28 cellular contexts compared by ENCODE assay signal in the genomic region with DNA sequence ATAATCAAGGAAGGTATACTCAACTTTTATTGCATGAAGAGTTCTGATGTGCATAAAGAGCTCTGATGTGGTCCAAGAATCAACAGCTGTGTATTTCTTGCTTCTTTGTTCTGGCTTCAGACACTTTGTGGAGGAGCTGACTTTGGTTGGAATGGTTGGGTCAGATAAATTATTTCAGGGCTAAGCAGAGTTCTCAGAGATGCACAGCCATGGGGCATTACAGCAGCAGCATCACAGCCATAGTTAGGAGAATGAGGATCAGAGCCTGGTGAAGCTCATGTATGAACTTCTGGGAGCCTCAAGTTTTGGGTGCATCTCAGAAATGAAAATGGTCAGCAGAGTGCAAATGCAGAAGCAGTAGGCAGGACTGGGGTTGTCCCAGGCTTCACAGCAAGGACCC.
"Had no signal": no experiment of that assay in that cellular context is flagged by ENCODE, and none has a peak within 500 bp of the region (broad histone marks: within the 10 kb centered on the region; RNA-seq: fewer than 3 reads in every experiment).

No MANE protein-coding gene starts in this region.

- H3K4me1 ChIP-seq: left lung, lower lobe of right lung, neural progenitor cell, right lobe of liver, tibial artery, uterus had no signal

- H3K27ac Mint-ChIP-seq: mesothelial cell of epicardium; naive B cell; natural killer cell; nephron progenitor cell; neural progenitor cell; progenitor cell of endocrine pancreas; stimulated activated naive B cell treated with anti-CD40 and anti-IgM and Interleukin-4, amounts not matched to agents 10 μg/mL and 1 μg/mL and 100 μg/mL, for 72 hours; type B pancreatic cell had no signal

- H3K9me3 Mint-ChIP-seq: mesothelial cell of epicardium; naive B cell; natural killer cell; nephron progenitor cell; stimulated activated naive B cell treated with anti-CD40 and anti-IgM and Interleukin-4, amounts not matched to agents 10 μg/mL and 1 μg/mL and 100 μg/mL, for 72 hours; type B pancreatic cell had no signal

- H3K4me3 ChIP-seq: left lung, lower lobe of right lung, neural progenitor cell, ovary, right atrium auricular region, right lobe of liver, stomach, suprapubic skin, thoracic aorta, tibial artery, uterus had no signal

- H3K27ac ChIP-seq: left lung, lower lobe of right lung, neural progenitor cell, neutrophil, ovary, right atrium auricular region, right lobe of liver, stomach, suprapubic skin, thoracic aorta, tibial artery, uterus had no signal

- DNase-seq: hippocampal formation; kidney; left colon; left lung; lower lobe of right lung; mammary epithelial cell; naive B cell; natural killer cell; nephron progenitor cell; occipital lobe; ovary; right lobe of liver; stimulated activated CD4-positive, alpha-beta T cell treated with anti-CD3 and anti-CD28 coated beads, Interleukin-12 subunit alpha, Interleukin-12 subunit beta, amount 100 ng/mL, for 4 hours; stimulated activated CD4-positive, alpha-beta T cell treated with anti-CD3 and anti-CD28 coated beads, Interleukin-2, amount 100 ng/mL, for 24 hours; stimulated activated CD4-positive, alpha-beta T cell treated with anti-CD3 and anti-CD28 coated beads, Interleukin-4, amount 100 ng/mL, for 1 hour; stimulated activated naive B cell treated with anti-CD40 and anti-IgM and Interleukin-4, amounts not matched to agents 10 μg/mL and 1 μg/mL and 100 μg/mL, for 72 hours; stimulated activated naive CD8-positive, alpha-beta T cell treated with anti-CD3 and anti-CD28 coated beads, Interleukin-15, Interleukin-2, amounts not matched to agents 100 U/mL and 50 U/mL, for 24 hours; stomach; tibial artery; uterus had no signal

- H3K36me3 Mint-ChIP-seq: mesothelial cell of epicardium; naive B cell; natural killer cell; neural progenitor cell; stimulated activated naive B cell treated with anti-CD40 and anti-IgM and Interleukin-4, amounts not matched to agents 10 μg/mL and 1 μg/mL and 100 μg/mL, for 72 hours; type B pancreatic cell had no signal

- H3K4me3 Mint-ChIP-seq: mesothelial cell of epicardium; naive B cell; natural killer cell; nephron progenitor cell; neural progenitor cell; stimulated activated naive B cell treated with anti-CD40 and anti-IgM and Interleukin-4, amounts not matched to agents 10 μg/mL and 1 μg/mL and 100 μg/mL, for 72 hours; type B pancreatic cell had no signal

- H3K9ac ChIP-seq: neural progenitor cell had no signal

- H3K27me3 ChIP-seq: left lung, neural progenitor cell, neutrophil, ovary, right atrium auricular region, right lobe of liver, stomach, suprapubic skin, tibial artery, uterus had no signal

- H3K9me3 ChIP-seq: left lung, lower lobe of right lung, neutrophil, ovary, right atrium auricular region, right lobe of liver, stomach, suprapubic skin, thoracic aorta, tibial artery, uterus had no signal

- H3K36me3 ChIP-seq: left lung, lower lobe of right lung, neural progenitor cell, neutrophil, ovary, right atrium auricular region, right lobe of liver, stomach, suprapubic skin, thoracic aorta, tibial artery, uterus had no signal

- H3K27me3 Mint-ChIP-seq: progenitor cell of endocrine pancreas had no signal

- H3K4me1 Mint-ChIP-seq: naive B cell, natural killer cell, neural progenitor cell had no signal
